In genomic region chr21:45607922-45608295, GRCh38 we compare ENCODE assay signal across 25 cellular contexts. TPM values are rescaled to one million over a fixed set of nuclear protein-coding genes. Genes with fewer than 3 reads are reported as not detected.
DNase-seq lines count a peak whose midpoint lies in the region; ATAC-seq and TF ChIP-seq lines count a peak whose summit lies in the region.
"Had no signal": no experiment of that assay in that cellular context is flagged by ENCODE, and none has a peak within 500 bp of the region (broad histone marks: within the 10 kb centered on the region; RNA-seq: fewer than 3 reads in every experiment).

No MANE protein-coding gene starts in this region.

- H3K27ac Mint-ChIP-seq in CD4-positive, alpha-beta memory T cell: peak overlapping the region in 5 of 7 donors; percentile 22 to 97 (median 93)
- H3K27ac Mint-ChIP-seq in activated T-helper 17 cell treated with anti-CD3 and anti-CD28 coated beads, Interleukin-2, amount 50 U/mL, for 72 hours: no peak overlapping the region
- no peak overlapping the region; the same call in 1 of the 2 replicates for H3K27ac Mint-ChIP-seq in WTC11
- H3K27ac Mint-ChIP-seq: activated CD8-positive, alpha-beta T cell treated with anti-CD3 and anti-CD28 coated beads, Interleukin-2, amount 10 ng/mL, durations not matched to agents 7 days and 5 days; nephron; stimulated activated memory B cell treated with anti-CD40 and anti-IgM and Interleukin-4, amounts not matched to agents 10 μg/mL and 1 μg/mL and 100 μg/mL, for 72 hours had no signal

- H3K4me1 ChIP-seq in CD4-positive, alpha-beta memory T cell (ENCODE audit: insufficient read depth, low read length): peaks cover 24% of the 10 kb centered on the region
- H3K4me1 ChIP-seq: esophagus squamous epithelium, foreskin keratinocyte, testis had no signal

- peaks cover 7 to 21% (median 14%) of the 10 kb centered on the region in 4 donors for H3K4me1 Mint-ChIP-seq in CD4-positive, alpha-beta memory T cell
- peaks cover 4% of the 10 kb centered on the region for H3K4me1 Mint-ChIP-seq in activated T-helper 17 cell treated with anti-CD3 and anti-CD28 coated beads, Interleukin-2, amount 50 U/mL, for 72 hours
- H3K4me1 Mint-ChIP-seq in WTC11: no peaks in the 10 kb centered on the region; the same call in 1 of the 2 replicates
- H3K4me1 Mint-ChIP-seq: stimulated activated memory B cell treated with anti-CD40 and anti-IgM and Interleukin-4, amounts not matched to agents 10 μg/mL and 1 μg/mL and 100 μg/mL, for 72 hours had no signal

- no peak overlapping the region for H3K27ac ChIP-seq in CD4-positive, alpha-beta memory T cell (ENCODE audit: low read depth, low read length)
- H3K27ac ChIP-seq: 22Rv1, esophagus squamous epithelium, foreskin keratinocyte, GM23248, RWPE1, testis had no signal

- peak overlapping the region in 1 of 8 donors; percentile 55 for H3K4me3 Mint-ChIP-seq in CD4-positive, alpha-beta memory T cell
- peak overlapping the region; percentile 50 for H3K4me3 Mint-ChIP-seq in activated T-helper 17 cell treated with anti-CD3 and anti-CD28 coated beads, Interleukin-2, amount 50 U/mL, for 72 hours
- H3K4me3 Mint-ChIP-seq in WTC11: no peak overlapping the region
- H3K4me3 Mint-ChIP-seq: activated CD8-positive, alpha-beta T cell treated with anti-CD3 and anti-CD28 coated beads, Interleukin-2, amount 10 ng/mL, durations not matched to agents 7 days and 5 days; brain; nephron; stimulated activated memory B cell treated with anti-CD40 and anti-IgM and Interleukin-4, amounts not matched to agents 10 μg/mL and 1 μg/mL and 100 μg/mL, for 72 hours had no signal

- DNase-seq in NCI-H2227 (lab: John Stamatoyannopoulos, UW; ENCODE audit: unreplicated experiment) (peak; percentile 33), NCI-H2227 treated with DMSO at 0.1 percent for 48 hours (lab: John Stamatoyannopoulos, UW) (no peak), mesenteric fat pad (ENCODE audit: low spot score) (peak; percentile 28), WTC11 (ENCODE audit: low spot score) (no peak), lower leg skin (ENCODE audit: low spot score in 2 of 2) (no peak)
- DNase-seq in CD4-positive, alpha-beta memory T cell: no peak
- DNase-seq in stimulated activated naive CD4-positive, alpha-beta T cell (lab: John Stamatoyannopoulos, UW): no peak
- DNase-seq: activated CD4-positive, alpha-beta T cell treated with anti-CD3 and anti-CD28 coated beads for 36 hours; activated CD8-positive, alpha-beta T cell treated with anti-CD3 and anti-CD28 coated beads, Interleukin-2, amount 10 ng/mL, durations not matched to agents 7 days and 5 days; activated naive CD4-positive, alpha-beta T cell treated with anti-CD3 and anti-CD28 coated beads, Interleukin-2, amount 50 U/mL, for 16 hours; dermis blood vessel endothelial cell; esophagus squamous epithelium; foreskin keratinocyte; GM23248; MV-4-11; NCI-H1436 treated with DMSO at 0.1 percent for 48 hours; NCI-H510A; testis had no signal

- TF ChIP-seq CTCF in WTC11 (IDR thresholded peaks at IDR 0.05) (no peak), lower leg skin (IDR thresholded peaks at IDR 0.05) (no peak)

- H3K27me3 Mint-ChIP-seq in CD4-positive, alpha-beta memory T cell: peaks cover 0 to 8% of the 10 kb centered on the region in 2 donors
- peaks cover 3% of the 10 kb centered on the region for H3K27me3 Mint-ChIP-seq in activated T-helper 17 cell treated with anti-CD3 and anti-CD28 coated beads, Interleukin-2, amount 50 U/mL, for 72 hours
- peaks cover 4% of the 10 kb centered on the region for H3K27me3 Mint-ChIP-seq in WTC11 (ENCODE audit: low read depth)
- H3K27me3 Mint-ChIP-seq: activated CD4-positive, alpha-beta T cell treated with anti-CD3 and anti-CD28 coated beads for 36 hours had no signal

- WGBS in lower leg skin, 2 donors: 75 to 82% methylated on average over 20 of the region's 20 CpGs

- H3K9me3 ChIP-seq in CD4-positive, alpha-beta memory T cell (ENCODE audit: control insufficient read depth in 1 of 2, low read length in 2 of 2): no peaks in the 10 kb centered on the region
- H3K9me3 ChIP-seq: testis had no signal

- intact Hi-C loops in CD4-positive, alpha-beta memory T cell (cut with micrococcal nuclease): no loop called here
- intact Hi-C loops in lower leg skin (cut with DNase I; ENCODE audit: low total_unique reads): no loop called here

- TF ChIP-seq POLR2A in lower leg skin (IDR thresholded peaks at IDR 0.05): no peak

- no peaks in the 10 kb centered on the region for H3K36me3 ChIP-seq in CD4-positive, alpha-beta memory T cell (ENCODE audit: insufficient read depth, low read length)
- H3K36me3 ChIP-seq: esophagus squamous epithelium had no signal

- ATAC-seq in activated T-helper 17 cell treated with anti-CD3 and anti-CD28 coated beads, Interleukin-2, amount 50 U/mL, for 72 hours (replicated peaks): no peak
- ATAC-seq in WTC11: no peak
- ATAC-seq: activated CD8-positive, alpha-beta T cell treated with anti-CD3 and anti-CD28 coated beads, Interleukin-2, amount 10 ng/mL, durations not matched to agents 7 days and 5 days; foreskin keratinocyte; stimulated activated memory B cell treated with anti-CD40 and anti-IgM and Interleukin-4, amounts not matched to agents 10 μg/mL and 1 μg/mL and 100 μg/mL, for 72 hours had no signal

- peaks cover 5 to 19% of the 10 kb centered on the region in 2 donors for H3K36me3 Mint-ChIP-seq in CD4-positive, alpha-beta memory T cell
- H3K36me3 Mint-ChIP-seq in activated T-helper 17 cell treated with anti-CD3 and anti-CD28 coated beads, Interleukin-2, amount 50 U/mL, for 72 hours (ENCODE audit: low read depth): no peaks in the 10 kb centered on the region
- H3K36me3 Mint-ChIP-seq in WTC11: peaks cover 12% of the 10 kb centered on the region
- H3K36me3 Mint-ChIP-seq: brain had no signal

- POLR2A ChIA-PET in CD4-positive, alpha-beta memory T cell (lab: Charles Lee; ENCODE audit: partially characterized antibody): no interaction called here
- POLR2A ChIA-PET in WTC11 (lab: Charles Lee): no interaction called here

- CTCF ChIA-PET in CD4-positive, alpha-beta memory T cell (lab: Charles Lee; ENCODE audit: partially characterized antibody): interaction anchor here (1.2 kb wide), 1 partner anchor 11 kb away, joined by 3 read pairs; no protein-coding TSS in a partner anchor
- CTCF ChIA-PET in WTC11 (lab: Charles Lee): interaction anchor here (1.1 kb wide), 1 partner anchor 12 kb away, joined by 3 read pairs; no protein-coding TSS in a partner anchor

- peaks cover 4 to 18% (median 15%) of the 10 kb centered on the region in 8 donors for H3K9me3 Mint-ChIP-seq in CD4-positive, alpha-beta memory T cell
- peaks cover 12% of the 10 kb centered on the region for H3K9me3 Mint-ChIP-seq in activated T-helper 17 cell treated with anti-CD3 and anti-CD28 coated beads, Interleukin-2, amount 50 U/mL, for 72 hours
- H3K9me3 Mint-ChIP-seq in WTC11: peaks cover 15% of the 10 kb centered on the region

- H3K4me3 ChIP-seq in CD4-positive, alpha-beta memory T cell (ENCODE audit: low read length in 2 of 2): no peak overlapping the region
- H3K4me3 ChIP-seq in lower leg skin (ENCODE audit: low read depth, poor library complexity, severe bottlenecking): no peak overlapping the region
- H3K4me3 ChIP-seq: esophagus squamous epithelium, GM23248 had no signal

- no peaks in the 10 kb centered on the region for H3K27me3 ChIP-seq in CD4-positive, alpha-beta memory T cell (ENCODE audit: insufficient read depth, low read length)
- H3K27me3 ChIP-seq: testis had no signal

TF ChIP-seq in WTC11, 78 proteins besides CTCF, POLR2A, EP300 and RAD21 (continues in another document):
- TF ChIP-seq RELA (CRISPR knock-in tag; IDR thresholded peaks at IDR 0.05; ENCODE audit: borderline replicate concordance): no peak
- TF ChIP-seq MAX (CRISPR knock-in tag; IDR thresholded peaks at IDR 0.05): no peak
- no peak for TF ChIP-seq ZNF232 (CRISPR knock-in tag; IDR thresholded peaks at IDR 0.05)
- TF ChIP-seq ZNF121 (CRISPR knock-in tag; IDR thresholded peaks at IDR 0.05): no peak
- no peak for TF ChIP-seq ZNF317 (CRISPR knock-in tag; IDR thresholded peaks at IDR 0.05; ENCODE audit: borderline replicate concordance, low read depth)
- no peak for TF ChIP-seq MXD4 (CRISPR knock-in tag; IDR thresholded peaks at IDR 0.05; ENCODE audit: borderline replicate concordance)
- TF ChIP-seq AFF4 (CRISPR knock-in tag; IDR thresholded peaks at IDR 0.05; ENCODE audit: borderline replicate concordance): no peak
- no peak for TF ChIP-seq SMAD4 (CRISPR knock-in tag; IDR thresholded peaks at IDR 0.05)

RNA-seq across cellular contexts. Expression of gene PCBP3, which starts 35.6 kb away (rescaled TPM):
- 1 to 10 TPM in 1 of 2 experiments, under 1 TPM in 1; 0.99 to 1.6 TPM for total RNA-seq in CD4-positive, alpha-beta memory T cell
- 1 to 10 TPM in 1 of 2 donors, under 1 TPM in 1; 0.36 to 1.1 TPM for polyA plus RNA-seq in CD4-positive, alpha-beta memory T cell
- total RNA-seq in activated T-helper 17 cell treated with anti-CD3 and anti-CD28 coated beads, Interleukin-2, amount 50 U/mL, for 72 hours: 10 to 100 TPM; 11.6 to 16.5 TPM
- total RNA-seq in mesenteric fat pad (32.4 TPM), WTC11 (2021) (8.5 to 14.0 TPM (median 11.8 TPM) in 3 replicates), lower leg skin (1 to 10 TPM in 2 of 4 donors, under 1 TPM in 1, not detected in 1; 0.99 to 7.0 (median 2.5) TPM)
- total RNA-seq: dermis blood vessel endothelial cell, skeletal muscle tissue had no signal

Comparison
In these comparisons a context has a peak if more than half of its experiments do, and no peak if none do; other contexts are left out.
1. DNase-seq: peak in NCI-H2227 (single experiment) and mesenteric fat pad (single experiment); none in NCI-H2227 treated with DMSO at 0.1 percent for 48 hours (single experiment), CD4-positive, alpha-beta memory T cell (0 of 5), stimulated activated naive CD4-positive, alpha-beta T cell (0 of 6), WTC11 (single experiment) and lower leg skin (0 of 2).
2. H3K27ac Mint-ChIP-seq: peak in CD4-positive, alpha-beta memory T cell (5 of 7); none in activated T-helper 17 cell treated with anti-CD3 and anti-CD28 coated beads, Interleukin-2, amount 50 U/mL, for 72 hours (single experiment) and WTC11 (single experiment).